In genomic region chr1:27993241-27993640, GRCh38 we compare ENCODE assay signal across 1 cellular context.
TF ChIP-seq lines count a peak whose summit lies in the region.

No MANE protein-coding gene starts in this region.

TF ChIP-seq in HepG2, 621 proteins besides CTCF, POLR2A, EP300 and RAD21:
- TF ChIP-seq HNRNPH1 (optimal IDR thresholded peaks at IDR 0.05; ENCODE audit: low read depth, low read length) (no peak), MIER2 (CRISPR knock-in tag; IDR thresholded peaks at IDR 0.05) (no peak), ZNF569 (CRISPR knock-in tag; IDR thresholded peaks at IDR 0.05; ENCODE audit: borderline replicate concordance) (no peak), RNF219 (CRISPR knock-in tag; IDR thresholded peaks at IDR 0.05) (no peak), ZNF703 (CRISPR knock-in tag; IDR thresholded peaks at IDR 0.05; ENCODE audit: borderline replicate concordance) (no peak), ZKSCAN8 (CRISPR knock-in tag; IDR thresholded peaks at IDR 0.05; ENCODE audit: borderline replicate concordance) (no peak), MXD1 (CRISPR knock-in tag; IDR thresholded peaks at IDR 0.05) (no peak), SNRNP70 (IDR thresholded peaks at IDR 0.05; ENCODE audit: low read depth, low read length) (no peak), SOX13 (IDR thresholded peaks at IDR 0.05) (no peak), SOX13 (CRISPR knock-in tag; conservative IDR thresholded peaks at IDR 0.05 in 1 of 2, IDR thresholded peaks at IDR 0.05 in 1 of 2) (no peak), ZNF790 (CRISPR knock-in tag; IDR thresholded peaks at IDR 0.05; ENCODE audit: borderline replicate concordance) (no peak), DNMT3B (CRISPR knock-in tag; conservative IDR thresholded peaks at IDR 0.05) (no peak), CHD4 (IDR thresholded peaks at IDR 0.05; ENCODE audit: borderline replicate concordance, low read length) (no peak), STAT5B (CRISPR knock-in tag; IDR thresholded peaks at IDR 0.05) (no peak), ZNF180 (CRISPR knock-in tag; IDR thresholded peaks at IDR 0.05; ENCODE audit: borderline replicate concordance, low read depth) (no peak), HOXD1 (CRISPR knock-in tag; IDR thresholded peaks at IDR 0.05) (no peak), SMAD3 (CRISPR knock-in tag; IDR thresholded peaks at IDR 0.05) (no peak), KLF11 (CRISPR knock-in tag; IDR thresholded peaks at IDR 0.05) (no peak), NFE2L1 (CRISPR knock-in tag; IDR thresholded peaks at IDR 0.05; ENCODE audit: borderline replicate concordance) (no peak)
- TF ChIP-seq, protein P1, sequence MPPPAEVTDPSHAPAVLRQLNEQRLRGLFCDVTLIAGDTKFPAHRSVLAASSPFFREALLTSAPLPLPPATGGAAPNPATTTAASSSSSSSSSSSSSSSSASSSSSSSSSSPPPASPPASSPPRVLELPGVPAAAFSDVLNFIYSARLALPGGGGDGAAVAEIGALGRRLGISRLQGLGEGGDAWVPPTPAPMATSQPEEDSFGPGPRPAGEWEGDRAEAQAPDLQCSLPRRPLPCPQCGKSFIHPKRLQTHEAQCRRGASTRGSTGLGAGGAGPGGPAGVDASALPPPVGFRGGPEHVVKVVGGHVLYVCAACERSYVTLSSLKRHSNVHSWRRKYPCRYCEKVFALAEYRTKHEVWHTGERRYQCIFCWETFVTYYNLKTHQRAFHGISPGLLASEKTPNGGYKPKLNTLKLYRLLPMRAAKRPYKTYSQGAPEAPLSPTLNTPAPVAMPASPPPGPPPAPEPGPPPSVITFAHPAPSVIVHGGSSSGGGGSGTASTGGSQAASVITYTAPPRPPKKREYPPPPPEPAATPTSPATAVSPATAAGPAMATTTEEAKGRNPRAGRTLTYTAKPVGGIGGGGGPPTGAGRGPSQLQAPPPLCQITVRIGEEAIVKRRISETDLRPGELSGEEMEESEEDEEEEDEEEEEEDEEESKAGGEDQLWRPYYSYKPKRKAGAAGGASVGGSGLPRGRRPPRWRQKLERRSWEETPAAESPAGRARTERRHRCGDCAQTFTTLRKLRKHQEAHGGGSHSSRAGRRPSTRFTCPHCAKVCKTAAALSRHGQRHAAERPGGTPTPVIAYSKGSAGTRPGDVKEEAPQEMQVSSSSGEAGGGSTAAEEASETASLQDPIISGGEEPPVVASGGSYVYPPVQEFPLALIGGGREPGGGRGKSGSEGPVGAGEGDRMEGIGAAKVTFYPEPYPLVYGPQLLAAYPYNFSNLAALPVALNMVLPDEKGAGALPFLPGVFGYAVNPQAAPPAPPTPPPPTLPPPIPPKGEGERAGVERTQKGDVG (CRISPR knock-in tag; IDR thresholded peaks at IDR 0.05; ENCODE audit: borderline replicate concordance), result no peak
- TF ChIP-seq, protein P2, sequence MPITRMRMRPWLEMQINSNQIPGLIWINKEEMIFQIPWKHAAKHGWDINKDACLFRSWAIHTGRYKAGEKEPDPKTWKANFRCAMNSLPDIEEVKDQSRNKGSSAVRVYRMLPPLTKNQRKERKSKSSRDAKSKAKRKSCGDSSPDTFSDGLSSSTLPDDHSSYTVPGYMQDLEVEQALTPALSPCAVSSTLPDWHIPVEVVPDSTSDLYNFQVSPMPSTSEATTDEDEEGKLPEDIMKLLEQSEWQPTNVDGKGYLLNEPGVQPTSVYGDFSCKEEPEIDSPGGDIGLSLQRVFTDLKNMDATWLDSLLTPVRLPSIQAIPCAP (CRISPR knock-in tag; IDR thresholded peaks at IDR 0.05; ENCODE audit: low read depth), result no peak
